ENCODE assay signal across 1 cellular context in the genomic region with DNA sequence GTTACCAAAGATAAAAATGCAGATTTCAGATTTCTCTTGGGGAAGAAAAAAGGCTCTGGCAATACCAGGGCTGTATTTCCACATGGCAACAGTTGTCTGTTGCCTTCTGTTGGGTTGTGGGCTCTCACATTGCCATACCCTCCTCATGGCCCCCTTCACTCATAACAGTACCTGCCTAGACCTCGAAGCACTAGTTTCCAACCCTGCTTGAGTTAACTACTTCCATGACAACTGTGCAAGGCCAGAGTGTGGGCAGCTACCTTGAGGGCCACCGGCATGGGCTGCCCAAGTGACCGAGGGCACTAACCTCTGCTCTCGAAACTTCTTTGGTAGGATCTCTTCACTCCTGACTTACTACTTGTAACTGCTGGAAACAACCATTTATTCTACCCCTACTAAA.
TF ChIP-seq lines count a peak whose summit lies in the region.

No MANE protein-coding gene starts in this region.

TF ChIP-seq in A549, 52 proteins besides CTCF, POLR2A, EP300 and RAD21 (continued from another document):
- TF ChIP-seq, protein P1, sequence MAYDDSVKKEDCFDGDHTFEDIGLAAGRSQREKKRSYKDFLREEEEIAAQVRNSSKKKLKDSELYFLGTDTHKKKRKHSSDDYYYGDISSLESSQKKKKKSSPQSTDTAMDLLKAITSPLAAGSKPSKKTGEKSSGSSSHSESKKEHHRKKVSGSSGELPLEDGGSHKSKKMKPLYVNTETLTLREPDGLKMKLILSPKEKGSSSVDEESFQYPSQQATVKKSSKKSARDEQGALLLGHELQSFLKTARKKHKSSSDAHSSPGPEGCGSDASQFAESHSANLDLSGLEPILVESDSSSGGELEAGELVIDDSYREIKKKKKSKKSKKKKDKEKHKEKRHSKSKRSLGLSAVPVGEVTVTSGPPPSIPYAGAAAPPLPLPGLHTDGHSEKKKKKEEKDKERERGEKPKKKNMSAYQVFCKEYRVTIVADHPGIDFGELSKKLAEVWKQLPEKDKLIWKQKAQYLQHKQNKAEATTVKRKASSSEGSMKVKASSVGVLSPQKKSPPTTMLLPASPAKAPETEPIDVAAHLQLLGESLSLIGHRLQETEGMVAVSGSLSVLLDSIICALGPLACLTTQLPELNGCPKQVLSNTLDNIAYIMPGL (CRISPR knock-in tag; IDR thresholded peaks at IDR 0.05; ENCODE audit: borderline replicate concordance): no peak
